Comparison of ENCODE assay signal across 6 cellular contexts in genomic region chrX:152758918-152759317, GRCh38. TPM values are rescaled to one million over a fixed set of nuclear protein-coding genes. Genes with fewer than 3 reads are reported as not detected.
"Had no signal": no experiment of that assay in that cellular context is flagged by ENCODE, and none has a peak within 500 bp of the region (broad histone marks: within the 10 kb centered on the region; RNA-seq: fewer than 3 reads in every experiment).

TSS of gene CSAG3 (plus strand) at chrX:152759218.

RNA-seq across cellular contexts. Expression of gene CSAG3, which starts in this region (rescaled TPM):
- total RNA-seq: activated B cell treated with CpG ODN at 0.5 μM for 24 hours; activated CD8-positive, alpha-beta memory T cell treated with anti-CD3 and anti-CD28 coated beads for 36 hours; activated CD8-positive, alpha-beta T cell treated with anti-CD3 and anti-CD28 coated beads for 36 hours; activated CD8-positive, alpha-beta T cell treated with anti-CD3 and anti-CD28 coated beads, Interleukin-2, amount 10 ng/mL, durations not matched to agents 7 days and 5 days; T-helper 17 cell; T-helper 2 cell treated with Interferon-gamma antibody and Interleukin-4, amounts not matched to agents 100 ng/mL and 5 ng/mL, for 36 hours had no signal
